23 cellular contexts compared by ENCODE assay signal in genomic region chr2:86785456-86785855, GRCh38. TPM values are rescaled to one million over a fixed set of nuclear protein-coding genes. Genes with fewer than 3 reads are reported as not detected.
A peak's percentile ranks its signal among the peaks of the same experiment; 100 is the strongest.
DNase-seq lines count a peak whose midpoint lies in the region; ATAC-seq and TF ChIP-seq lines count a peak whose summit lies in the region.
"Had no signal": no experiment of that assay in that cellular context is flagged by ENCODE, and none has a peak within 500 bp of the region (broad histone marks: within the 10 kb centered on the region; RNA-seq: fewer than 3 reads in every experiment).

No MANE protein-coding gene starts in this region.

- ATAC-seq in activated T-cell treated with anti-CD3 and anti-CD28 coated beads, Interleukin-2, amount 50 U/mL, for 72 hours (replicated peaks in 1 of 2) = peak; percentile 71 to 74
- ATAC-seq in naive thymus-derived CD8-positive, alpha-beta T cell = peak; percentile 72 to 77
- ATAC-seq in activated naive CD4-positive, alpha-beta T cell treated with anti-CD3 and anti-CD28 coated beads, Interleukin-2, amount 50 U/mL, for 72 hours = no peak

- CTCF ChIA-PET in A673 (lab: Charles Lee) = no interaction called here

- peak overlapping the region; percentile 84 for H3K27ac Mint-ChIP-seq in activated T-cell treated with anti-CD3 and anti-CD28 coated beads, Interleukin-2, amount 50 U/mL, for 72 hours
- peak overlapping the region; percentile 96 to 100 (median 100) for H3K27ac Mint-ChIP-seq in naive thymus-derived CD8-positive, alpha-beta T cell
- H3K27ac Mint-ChIP-seq in stimulated activated naive CD8-positive, alpha-beta T cell treated with anti-CD3 and anti-CD28 coated beads, Interleukin-15, Interleukin-2, amounts not matched to agents 100 ng/mL and 50 ng/mL, for 24 hours = peak overlapping the region; percentile 96
- H3K27ac Mint-ChIP-seq in activated naive CD4-positive, alpha-beta T cell treated with anti-CD3 and anti-CD28 coated beads, Interleukin-2, amount 50 U/mL, for 72 hours = no peak overlapping the region
- H3K27ac Mint-ChIP-seq: mesothelial cell of epicardium, type B pancreatic cell had no signal

- no peak overlapping the region for H3K4me3 ChIP-seq in A673 (ENCODE audit: low read depth, low read length, poor library complexity, severe bottlenecking)
- H3K4me3 ChIP-seq: GM23248, stomach had no signal

- H3K4me3 Mint-ChIP-seq in activated T-cell treated with anti-CD3 and anti-CD28 coated beads, Interleukin-2, amount 50 U/mL, for 72 hours = peak overlapping the region; percentile 64 to 67
- H3K4me3 Mint-ChIP-seq in naive thymus-derived CD8-positive, alpha-beta T cell = peak overlapping the region; percentile 80 to 95 (median 91)
- peak overlapping the region; percentile 97 for H3K4me3 Mint-ChIP-seq in stimulated activated naive CD8-positive, alpha-beta T cell treated with anti-CD3 and anti-CD28 coated beads, Interleukin-15, Interleukin-2, amounts not matched to agents 100 ng/mL and 50 ng/mL, for 24 hours
- H3K4me3 Mint-ChIP-seq: mesothelial cell of epicardium, type B pancreatic cell had no signal

- POLR2A ChIA-PET in naive thymus-derived CD8-positive, alpha-beta T cell (lab: Charles Lee) = interaction anchor here (0.9 to 22.7 kb wide), 10 partner anchors 9 to 345 kb away, joined by 3 to 668 read pairs (median 8); no protein-coding TSS in a partner anchor
- POLR2A ChIA-PET in A673 (lab: Charles Lee; ENCODE audit: low non-redundant PET) = no interaction called here

- peaks cover 8 to 11% of the 10 kb centered on the region in 2 donors for H3K36me3 Mint-ChIP-seq in activated T-cell treated with anti-CD3 and anti-CD28 coated beads, Interleukin-2, amount 50 U/mL, for 72 hours (ENCODE audit: insufficient read depth in 2 of 2)
- H3K36me3 Mint-ChIP-seq in naive thymus-derived CD8-positive, alpha-beta T cell = peaks cover 22 to 63% (median 45%) of the 10 kb centered on the region in 3 donors
- H3K36me3 Mint-ChIP-seq in stimulated activated naive CD8-positive, alpha-beta T cell treated with anti-CD3 and anti-CD28 coated beads, Interleukin-15, Interleukin-2, amounts not matched to agents 100 ng/mL and 50 ng/mL, for 24 hours (ENCODE audit: low read depth) = peaks cover 47% of the 10 kb centered on the region
- peaks cover 0 to 6% of the 10 kb centered on the region in 2 donors for H3K36me3 Mint-ChIP-seq in activated naive CD4-positive, alpha-beta T cell treated with anti-CD3 and anti-CD28 coated beads, Interleukin-2, amount 50 U/mL, for 72 hours
- H3K36me3 Mint-ChIP-seq: mesothelial cell of epicardium, type B pancreatic cell had no signal

- no TSS peak for BruUV-seq in A673 (replicated peaks; lab: Mats Ljungman, UMichigan)

- H3K9me3 ChIP-seq in A673 (ENCODE audit: low read depth, low read length, poor library complexity, severe bottlenecking) = no peaks in the 10 kb centered on the region
- H3K9me3 ChIP-seq: stomach had no signal

- DNase-seq in NK-92 (lab: John Stamatoyannopoulos, UW; ENCODE audit: unreplicated experiment) (peak; percentile 12), A673 (ENCODE audit: low spot score) (no peak), NCI-H128 (lab: John Stamatoyannopoulos, UW; ENCODE audit: unreplicated experiment) (no peak)
- DNase-seq in NK-92 treated with Interleukin-12 subunit alpha and Interleukin-12 subunit beta, amount 100 ng/mL, for 24 hours (lab: John Stamatoyannopoulos, UW) = no peak
- peak; percentile 72 to 76 for DNase-seq in activated T-cell treated with anti-CD3 and anti-CD28 coated beads, Interleukin-2, amount 50 U/mL, for 72 hours
- peak in 9 of 10 donors; percentile 61 to 96 (median 93) for DNase-seq in naive thymus-derived CD8-positive, alpha-beta T cell
- no peak for DNase-seq in activated naive CD4-positive, alpha-beta T cell treated with anti-CD3 and anti-CD28 coated beads, Interleukin-2, amount 50 U/mL, for 72 hours (ENCODE audit: low spot score in 2 of 2)
- DNase-seq: activated CD4-positive, alpha-beta T cell treated with anti-CD3 and anti-CD28 coated beads, Interleukin-2, amount 50 U/mL, for 4 hours; cerebellar nuclear complex; GM23248; NCI-H1092 treated with DMSO at 0.1 percent for 48 hours; NCI-H2081 treated with DMSO at 0.1 percent for 48 hours; NCI-H510A treated with DMSO at 0.1 percent for 48 hours; stomach; SW 1271 had no signal

- no peak overlapping the region for H3K27ac ChIP-seq in A673 (ENCODE audit: low read depth, low read length, poor library complexity, severe bottlenecking)
- H3K27ac ChIP-seq: 22Rv1, GM23248 had no signal

- intact Hi-C loops in A673 (cut with micrococcal nuclease; ENCODE audit: unreplicated experiment) = no loop called here

- H3K4me1 ChIP-seq in A673 (ENCODE audit: insufficient read depth, low read length, poor library complexity, severe bottlenecking) = peaks cover 12% of the 10 kb centered on the region

- peaks cover 19% of the 10 kb centered on the region for H3K27me3 Mint-ChIP-seq in activated T-cell treated with anti-CD3 and anti-CD28 coated beads, Interleukin-2, amount 50 U/mL, for 72 hours (ENCODE audit: low read depth)
- H3K27me3 Mint-ChIP-seq in naive thymus-derived CD8-positive, alpha-beta T cell = peaks cover 0 to 7% (median 0%) of the 10 kb centered on the region in 5 donors
- no peaks in the 10 kb centered on the region for H3K27me3 Mint-ChIP-seq in stimulated activated naive CD8-positive, alpha-beta T cell treated with anti-CD3 and anti-CD28 coated beads, Interleukin-15, Interleukin-2, amounts not matched to agents 100 ng/mL and 50 ng/mL, for 24 hours

- peaks cover 44% of the 10 kb centered on the region for H3K4me1 Mint-ChIP-seq in activated T-cell treated with anti-CD3 and anti-CD28 coated beads, Interleukin-2, amount 50 U/mL, for 72 hours (ENCODE audit: low read depth)
- H3K4me1 Mint-ChIP-seq in naive thymus-derived CD8-positive, alpha-beta T cell = peaks cover 32 to 81% (median 78%) of the 10 kb centered on the region in 4 donors
- peaks cover 77% of the 10 kb centered on the region for H3K4me1 Mint-ChIP-seq in stimulated activated naive CD8-positive, alpha-beta T cell treated with anti-CD3 and anti-CD28 coated beads, Interleukin-15, Interleukin-2, amounts not matched to agents 100 ng/mL and 50 ng/mL, for 24 hours (ENCODE audit: low read depth)

- H3K36me3 ChIP-seq in A673 (ENCODE audit: insufficient read depth, low read length, poor library complexity, severe bottlenecking) = no peaks in the 10 kb centered on the region
- H3K36me3 ChIP-seq: stomach had no signal

- peaks cover 34% of the 10 kb centered on the region for H3K27me3 ChIP-seq in A673 (replicated peaks; ENCODE audit: insufficient read depth, low read depth, low read length, poor library complexity)

- TF ChIP-seq CTCF in A673 (conservative IDR thresholded peaks at IDR 0.05; ENCODE audit: low read depth, low read length) = no peak

- no peaks in the 10 kb centered on the region for H3K9me3 Mint-ChIP-seq in activated T-cell treated with anti-CD3 and anti-CD28 coated beads, Interleukin-2, amount 50 U/mL, for 72 hours
- peaks cover 0 to 5% (median 0%) of the 10 kb centered on the region in 9 donors for H3K9me3 Mint-ChIP-seq in naive thymus-derived CD8-positive, alpha-beta T cell
- H3K9me3 Mint-ChIP-seq in stimulated activated naive CD8-positive, alpha-beta T cell treated with anti-CD3 and anti-CD28 coated beads, Interleukin-15, Interleukin-2, amounts not matched to agents 100 ng/mL and 50 ng/mL, for 24 hours = no peaks in the 10 kb centered on the region
- H3K9me3 Mint-ChIP-seq in activated naive CD4-positive, alpha-beta T cell treated with anti-CD3 and anti-CD28 coated beads, Interleukin-2, amount 50 U/mL, for 72 hours = no peaks in the 10 kb centered on the region
- H3K9me3 Mint-ChIP-seq: mesothelial cell of epicardium, type B pancreatic cell had no signal

RNA-seq across cellular contexts. Expression of gene CD8A, which starts 5.3 kb away (rescaled TPM):
- 100 to 1,000 TPM; 180 to 222 TPM for total RNA-seq in activated T-cell treated with anti-CD3 and anti-CD28 coated beads, Interleukin-2, amount 50 U/mL, for 72 hours
- 100 to 1,000 TPM; 272 to 273 TPM for total RNA-seq in naive thymus-derived CD8-positive, alpha-beta T cell
- 1,000 to 10,000 TPM in 1 of 3 donors, 100 to 1,000 TPM in 2; 885 to 1,018 (median 934) TPM for polyA plus RNA-seq in naive thymus-derived CD8-positive, alpha-beta T cell
- total RNA-seq in A673 (2021) = not detected in 2 replicates
- total RNA-seq in activated naive CD4-positive, alpha-beta T cell treated with anti-CD3 and anti-CD28 coated beads, Interleukin-2, amount 50 U/mL, for 72 hours = 1 to 10 TPM in 1 of 2 donors, under 1 TPM in 1; 0.31 to 1.7 TPM
- total RNA-seq: HT-29, LHCN-M2, pulmonary artery endothelial cell had no signal
- polyA plus RNA-seq: BJ, GM23248 had no signal

Comparison
In these comparisons a context has a peak if more than half of its experiments do, and no peak if none do; other contexts are left out.
1. DNase-seq: peak in NK-92 (single experiment), activated T-cell treated with anti-CD3 and anti-CD28 coated beads, Interleukin-2, amount 50 U/mL, for 72 hours (2 of 2) and naive thymus-derived CD8-positive, alpha-beta T cell (9 of 10); none in NK-92 treated with Interleukin-12 subunit alpha and Interleukin-12 subunit beta, amount 100 ng/mL, for 24 hours (single experiment), A673 (single experiment), activated naive CD4-positive, alpha-beta T cell treated with anti-CD3 and anti-CD28 coated beads, Interleukin-2, amount 50 U/mL, for 72 hours (0 of 2) and NCI-H128 (single experiment).
2. ATAC-seq: peak in activated T-cell treated with anti-CD3 and anti-CD28 coated beads, Interleukin-2, amount 50 U/mL, for 72 hours (2 of 2) and naive thymus-derived CD8-positive, alpha-beta T cell (2 of 2); none in activated naive CD4-positive, alpha-beta T cell treated with anti-CD3 and anti-CD28 coated beads, Interleukin-2, amount 50 U/mL, for 72 hours (0 of 2).
3. H3K27ac Mint-ChIP-seq: peak in activated T-cell treated with anti-CD3 and anti-CD28 coated beads, Interleukin-2, amount 50 U/mL, for 72 hours (single experiment), naive thymus-derived CD8-positive, alpha-beta T cell (10 of 10) and stimulated activated naive CD8-positive, alpha-beta T cell treated with anti-CD3 and anti-CD28 coated beads, Interleukin-15, Interleukin-2, amounts not matched to agents 100 ng/mL and 50 ng/mL, for 24 hours (single experiment); none in activated naive CD4-positive, alpha-beta T cell treated with anti-CD3 and anti-CD28 coated beads, Interleukin-2, amount 50 U/mL, for 72 hours (0 of 2).
4. RNA of gene CD8A, which starts 5.3 kb away (total RNA-seq): 272 to 273 TPM in naive thymus-derived CD8-positive, alpha-beta T cell and 180 to 222 TPM in activated T-cell treated with anti-CD3 and anti-CD28 coated beads, Interleukin-2, amount 50 U/mL, for 72 hours; 0.31 to 1.7 TPM in activated naive CD4-positive, alpha-beta T cell treated with anti-CD3 and anti-CD28 coated beads, Interleukin-2, amount 50 U/mL, for 72 hours and not detected in A673; every median in the first group is over 10 times any median in the second.
5. Peak in every context shown above with its lines, with median percentiles within 50 percentile points of each other: H3K4me3 Mint-ChIP-seq.